In genomic region chr14:74552623-74553022, GRCh38 we compare ENCODE assay signal across 10 cellular contexts. TPM values are rescaled to one million over a fixed set of nuclear protein-coding genes. Genes with fewer than 3 reads are reported as not detected.
A peak's percentile ranks its signal among the peaks of the same experiment; 100 is the strongest.
DNase-seq lines count a peak whose midpoint lies in the region; ATAC-seq and TF ChIP-seq lines count a peak whose summit lies in the region.
"Had no signal": no experiment of that assay in that cellular context is flagged by ENCODE, and none has a peak within 500 bp of the region (broad histone marks: within the 10 kb centered on the region; RNA-seq: fewer than 3 reads in every experiment).

No MANE protein-coding gene starts in this region.

- peak; percentile 59 to 64 for ATAC-seq in left cardiac atrium
- no peak for ATAC-seq in GM21717 (IDR thresholded peaks at IDR 0.05; ENCODE audit: unreplicated experiment)

- no peaks in the 10 kb centered on the region for H3K36me3 ChIP-seq in adrenal gland (replicated peaks in 1 of 2)

- H3K27me3 ChIP-seq in adrenal gland = no peaks in the 10 kb centered on the region

- intact Hi-C loops in adrenal gland (cut with DNase I) = no loop called here
- intact Hi-C loops in left cardiac atrium (cut with DNase I) = no loop called here
- intact Hi-C loops in posterior vena cava (cut with DNase I) = no loop called here

- no peak for TF ChIP-seq POLR2A in adrenal gland (IDR thresholded peaks at IDR 0.05)

- no peak for TF ChIP-seq CTCF in adrenal gland (IDR thresholded peaks at IDR 0.05)
- TF ChIP-seq CTCF in GM13977 (IDR thresholded peaks at IDR 0.05; ENCODE audit: extremely low read depth, insufficient read depth, missing control alignments) = no peak

- DNase-seq in AG08396 (ENCODE audit: low spot score) (peak; percentile 77), adrenal gland (peak in 6 of 7 donors; percentile 48 to 79 (median 62)), left cardiac atrium (peak; percentile 83), posterior vena cava (ENCODE audit: low spot score) (peak; percentile 91), T-helper 9 cell (no peak), GM13977 (ENCODE audit: low spot score) (no peak), NCI-H226 (no peak)
- DNase-seq: H9, small intestine had no signal

- in situ Hi-C loops in GM13977 (cut with MboI; ENCODE audit: low pct_unique_long_range_greater_than_20kb, low sequenced_read_pairs, unreplicated experiment) = no loop called here

- H3K4me1 ChIP-seq in adrenal gland (replicated peaks in 1 of 2) = no peaks in the 10 kb centered on the region

- H3K4me3 ChIP-seq in adrenal gland = no peak overlapping the region

- H3K9me3 ChIP-seq in adrenal gland (replicated peaks in 1 of 3) = no peaks in the 10 kb centered on the region

- peak overlapping the region in 1 of 5 donors; percentile 39 for H3K27ac ChIP-seq in adrenal gland

- 65 to 80% (median 76%) methylated on average over 6 of the region's 6 CpGs; no CpG with 5 or more reads in 1 of the 4 donors for WGBS in adrenal gland, 4 donors

RNA-seq across cellular contexts. Expression of gene ISCA2, which starts 59.1 kb away (rescaled TPM):
- total RNA-seq in adrenal gland (10 to 100 TPM; 13.2 to 63.6 (median 47.4) TPM), left cardiac atrium (10 to 100 TPM; 34.1 to 39.1 TPM), posterior vena cava (10 to 100 TPM in 1 of 2 donors, 1 to 10 TPM in 1; 9.3 to 12.9 TPM)
- 10 to 100 TPM; 20.7 to 50.4 (median 21.5) TPM for polyA plus RNA-seq in adrenal gland

RNA-seq across cellular contexts. Expression of gene LTBP2, which starts 59.4 kb away (rescaled TPM):
- total RNA-seq in adrenal gland = 10 to 100 TPM in 2 of 8 donors, 1 to 10 TPM in 6; 2.3 to 17.0 (median 7.3) TPM
- 1 to 10 TPM; 2.1 to 2.4 (median 2.2) TPM for polyA plus RNA-seq in adrenal gland
- 10 to 100 TPM; 25.4 to 43.3 TPM for total RNA-seq in left cardiac atrium
- 100 to 1,000 TPM; 141 to 168 TPM for total RNA-seq in posterior vena cava

RNA-seq across cellular contexts. Expression of gene NPC2, which starts 59.5 kb away (rescaled TPM):
- total RNA-seq in adrenal gland (1,000 to 10,000 TPM in 1 of 8 donors, 100 to 1,000 TPM in 7; 271 to 1,243 (median 371) TPM), left cardiac atrium (100 to 1,000 TPM; 156 to 157 TPM), posterior vena cava (100 to 1,000 TPM; 147 to 224 TPM)
- polyA plus RNA-seq in adrenal gland = 100 to 1,000 TPM; 179 to 375 (median 297) TPM

Comparison
In these comparisons a context has a peak if more than half of its experiments do, and no peak if none do; other contexts are left out.
1. DNase-seq: peak in AG08396 (single experiment), adrenal gland (6 of 7), left cardiac atrium (single experiment) and posterior vena cava (single experiment); none in T-helper 9 cell (single experiment), GM13977 (single experiment) and NCI-H226 (single experiment).